ENCODE assay signal across 8 cellular contexts in the genomic region with DNA sequence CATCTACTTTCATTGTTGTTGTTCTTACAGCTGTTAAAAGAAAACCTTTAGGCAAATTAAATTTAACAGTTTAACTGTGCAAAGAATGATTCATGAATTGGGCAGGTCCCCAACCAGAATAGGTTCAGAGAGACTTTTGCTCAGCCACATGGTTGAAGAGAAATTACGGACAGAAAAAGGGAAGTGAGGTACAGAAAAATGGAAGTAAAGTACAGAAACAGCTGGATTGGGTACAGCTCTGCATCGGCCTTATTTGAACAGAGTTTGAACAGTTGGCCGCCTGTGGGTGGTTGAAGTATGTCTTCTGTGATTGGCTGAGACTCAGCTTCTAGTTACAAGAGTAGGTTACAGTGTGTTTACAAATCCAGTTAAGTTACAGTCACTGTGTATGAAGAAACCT.
DNase-seq lines count a peak whose midpoint lies in the region; ATAC-seq and TF ChIP-seq lines count a peak whose summit lies in the region.

No MANE protein-coding gene starts in this region.

- in situ Hi-C loops in transverse colon (cut with MboI; ENCODE audit: low pct_ligation_motif_present in 1 of 4, low pct_unique_long_range_greater_than_20kb in 1 of 4, low sequenced_read_pairs in 3 of 4), result no loop called here

- H3K27me3 Mint-ChIP-seq in glutamatergic neuron (ENCODE audit: unreplicated experiment), result no peaks in the 10 kb centered on the region

- no peaks in the 10 kb centered on the region for H3K79me2 ChIP-seq in fibroblast of lung (ENCODE audit: control insufficient read depth, insufficient read depth, low read length)

- H3K4me3 Mint-ChIP-seq in glutamatergic neuron (ENCODE audit: unreplicated experiment), result no peak overlapping the region

- H3K4me1 Mint-ChIP-seq in glutamatergic neuron (ENCODE audit: low read depth, unreplicated experiment), result peaks cover 14% of the 10 kb centered on the region

- H3K36me3 ChIP-seq in fibroblast of lung (ENCODE audit: control insufficient read depth, insufficient read depth, low read length) (no peaks in the 10 kb centered on the region), transverse colon (no peaks in the 10 kb centered on the region)

- DNase-seq in AG09309 (ENCODE audit: low read depth) (peak; percentile 68), GM20000 (ENCODE audit: low spot score) (peak; percentile 25), HT-29 (ENCODE audit: low spot score) (peak; percentile 30), fibroblast of lung (ENCODE audit: low read depth in 2 of 2) (peak; percentile 54 to 67), transverse colon (no peak), glutamatergic neuron (no peak), globus pallidus (ENCODE audit: low spot score) (no peak)

- H4K20me1 ChIP-seq in fibroblast of lung (ENCODE audit: control insufficient read depth, extremely low read depth, insufficient read depth, low read length), result no peaks in the 10 kb centered on the region

- no peak overlapping the region for H3K4me2 ChIP-seq in fibroblast of lung (ENCODE audit: extremely low read depth, insufficient read depth, low read length)

- no peaks in the 10 kb centered on the region for H3K36me3 Mint-ChIP-seq in glutamatergic neuron (ENCODE audit: unreplicated experiment)

- intact Hi-C loops in transverse colon (cut with DNase I; ENCODE audit: low total_unique reads), result no loop called here

- no peak overlapping the region for H2AFZ ChIP-seq in fibroblast of lung (ENCODE audit: low read length)

- H3K4me1 ChIP-seq in fibroblast of lung (ENCODE audit: control insufficient read depth, extremely low read depth, insufficient read depth, low read length) (no peaks in the 10 kb centered on the region), transverse colon (peaks cover 0 to 15% (median 0%) of the 10 kb centered on the region in 4 donors)

- ATAC-seq in HG02763 (IDR thresholded peaks at IDR 0.05; ENCODE audit: unreplicated experiment), result no peak

- H3K9me3 ChIP-seq in fibroblast of lung (ENCODE audit: control insufficient read depth, insufficient read depth, low read depth, low read length) (no peaks in the 10 kb centered on the region), transverse colon (no peaks in the 10 kb centered on the region)

- H3K27me3 ChIP-seq in fibroblast of lung (ENCODE audit: control insufficient read depth, insufficient read depth, low read length), result no peaks in the 10 kb centered on the region
- no peaks in the 10 kb centered on the region for H3K27me3 ChIP-seq in transverse colon

- TF ChIP-seq CTCF in AG09309 (IDR thresholded peaks at IDR 0.05; ENCODE audit: control insufficient read depth, insufficient read depth, low read depth, low read length, missing control alignments) (no peak), GM20000 (IDR thresholded peaks at IDR 0.05; ENCODE audit: extremely low read depth, missing control alignments) (no peak), fibroblast of lung (conservative IDR thresholded peaks at IDR 0.05 in 1 of 2, IDR thresholded peaks at IDR 0.05 in 1 of 2; ENCODE audit: low read depth in 1 of 2, low read length in 2 of 2) (no peak), transverse colon (IDR thresholded peaks at IDR 0.05) (no peak), glutamatergic neuron (IDR thresholded peaks at IDR 0.05; ENCODE audit: partially characterized antibody, unreplicated experiment) (no peak)

- 44 to 80% methylated on average over 1 to 3 of the region's 3 CpGs for WGBS in transverse colon (ENCODE audit: low coverage in 1 of 2), 2 donors

- no peak overlapping the region for H3K27ac Mint-ChIP-seq in glutamatergic neuron (ENCODE audit: unreplicated experiment)

- H3K27ac ChIP-seq in fibroblast of lung (ENCODE audit: insufficient read depth, low read length) (no peak overlapping the region), transverse colon (peak overlapping the region; percentile 17 to 50 (median 40))

- no peak overlapping the region for H3K9ac ChIP-seq in fibroblast of lung (ENCODE audit: insufficient read depth, low read length)

- no peaks in the 10 kb centered on the region for H3K9me3 Mint-ChIP-seq in glutamatergic neuron (ENCODE audit: unreplicated experiment)

- TF ChIP-seq POLR2A in transverse colon (IDR thresholded peaks at IDR 0.05), result no peak

- H3K4me3 ChIP-seq in AG09309 (ENCODE audit: control insufficient read depth, low read depth, low read length) (no peak overlapping the region), fibroblast of lung (replicated peaks in 1 of 4; ENCODE audit: control extremely low read depth in 1 of 4, insufficient read depth in 1 of 4, low read depth in 3 of 4, low read length in 4 of 4) (no peak overlapping the region), transverse colon (no peak overlapping the region)

- no peak for TF ChIP-seq EP300 in transverse colon (IDR thresholded peaks at IDR 0.05; ENCODE audit: low read depth)

Comparison
In these comparisons a context has a peak if more than half of its experiments do, and no peak if none do; other contexts are left out.
1. DNase-seq: peak in AG09309 (single experiment), GM20000 (single experiment), HT-29 (single experiment) and fibroblast of lung (2 of 2); none in transverse colon (single experiment), glutamatergic neuron (single experiment) and globus pallidus (single experiment).